2 cellular contexts compared by ENCODE assay signal in genomic region chr14:73311710-73312035, GRCh38.
TF ChIP-seq lines count a peak whose summit lies in the region.

No MANE protein-coding gene starts in this region.

TF ChIP-seq in endothelial cell of umbilical vein, 7 proteins besides CTCF, POLR2A, EP300 and RAD21 (continued from another document):
- TF ChIP-seq MYC (IDR thresholded peaks at IDR 0.05; ENCODE audit: low read depth, low read length) (no peak), FOS (IDR thresholded peaks at IDR 0.05; ENCODE audit: borderline replicate concordance, insufficient read depth, low read length) (no peak)

TF ChIP-seq in WTC11, 78 proteins besides CTCF, POLR2A, EP300 and RAD21 (continued from another document):
- no peak for TF ChIP-seq ZNF512 (CRISPR knock-in tag; IDR thresholded peaks at IDR 0.05; ENCODE audit: borderline replicate concordance)
- no peak for TF ChIP-seq SMAD4 (CRISPR knock-in tag; IDR thresholded peaks at IDR 0.05)
- no peak for TF ChIP-seq ZNF532 (CRISPR knock-in tag; IDR thresholded peaks at IDR 0.05; ENCODE audit: borderline replicate concordance)
- TF ChIP-seq ZNF396 (CRISPR knock-in tag; IDR thresholded peaks at IDR 0.05; ENCODE audit: borderline replicate concordance), result no peak
- no peak for TF ChIP-seq MAX (CRISPR knock-in tag; IDR thresholded peaks at IDR 0.05)
- TF ChIP-seq, protein P1, sequence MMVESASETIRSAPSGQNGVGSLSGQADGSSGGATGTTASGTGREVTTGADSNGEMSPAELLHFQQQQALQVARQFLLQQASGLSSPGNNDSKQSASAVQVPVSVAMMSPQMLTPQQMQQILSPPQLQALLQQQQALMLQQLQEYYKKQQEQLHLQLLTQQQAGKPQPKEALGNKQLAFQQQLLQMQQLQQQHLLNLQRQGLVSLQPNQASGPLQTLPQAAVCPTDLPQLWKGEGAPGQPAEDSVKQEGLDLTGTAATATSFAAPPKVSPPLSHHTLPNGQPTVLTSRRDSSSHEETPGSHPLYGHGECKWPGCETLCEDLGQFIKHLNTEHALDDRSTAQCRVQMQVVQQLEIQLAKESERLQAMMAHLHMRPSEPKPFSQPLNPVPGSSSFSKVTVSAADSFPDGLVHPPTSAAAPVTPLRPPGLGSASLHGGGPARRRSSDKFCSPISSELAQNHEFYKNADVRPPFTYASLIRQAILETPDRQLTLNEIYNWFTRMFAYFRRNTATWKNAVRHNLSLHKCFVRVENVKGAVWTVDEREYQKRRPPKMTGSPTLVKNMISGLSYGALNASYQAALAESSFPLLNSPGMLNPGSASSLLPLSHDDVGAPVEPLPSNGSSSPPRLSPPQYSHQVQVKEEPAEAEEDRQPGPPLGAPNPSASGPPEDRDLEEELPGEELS (CRISPR knock-in tag; IDR thresholded peaks at IDR 0.05), result no peak
- TF ChIP-seq PRDM15 (CRISPR knock-in tag; IDR thresholded peaks at IDR 0.05), result no peak
- no peak for TF ChIP-seq KAT7 (CRISPR knock-in tag; IDR thresholded peaks at IDR 0.05; ENCODE audit: borderline replicate concordance)
- no peak for TF ChIP-seq ZNF281 (CRISPR knock-in tag; IDR thresholded peaks at IDR 0.05)
- no peak for TF ChIP-seq ATF3 (CRISPR knock-in tag; conservative IDR thresholded peaks at IDR 0.05)
- no peak for TF ChIP-seq ZNF219 (CRISPR knock-in tag; IDR thresholded peaks at IDR 0.05; ENCODE audit: borderline replicate concordance)
- no peak for TF ChIP-seq TEAD4 (CRISPR knock-in tag; IDR thresholded peaks at IDR 0.05)
- TF ChIP-seq TCF7 (CRISPR knock-in tag; IDR thresholded peaks at IDR 0.05; ENCODE audit: low read depth), result no peak
- TF ChIP-seq IRF1 (CRISPR knock-in tag; IDR thresholded peaks at IDR 0.05), result no peak
- no peak for TF ChIP-seq RORB (CRISPR knock-in tag; IDR thresholded peaks at IDR 0.05)
- TF ChIP-seq, protein P2, sequence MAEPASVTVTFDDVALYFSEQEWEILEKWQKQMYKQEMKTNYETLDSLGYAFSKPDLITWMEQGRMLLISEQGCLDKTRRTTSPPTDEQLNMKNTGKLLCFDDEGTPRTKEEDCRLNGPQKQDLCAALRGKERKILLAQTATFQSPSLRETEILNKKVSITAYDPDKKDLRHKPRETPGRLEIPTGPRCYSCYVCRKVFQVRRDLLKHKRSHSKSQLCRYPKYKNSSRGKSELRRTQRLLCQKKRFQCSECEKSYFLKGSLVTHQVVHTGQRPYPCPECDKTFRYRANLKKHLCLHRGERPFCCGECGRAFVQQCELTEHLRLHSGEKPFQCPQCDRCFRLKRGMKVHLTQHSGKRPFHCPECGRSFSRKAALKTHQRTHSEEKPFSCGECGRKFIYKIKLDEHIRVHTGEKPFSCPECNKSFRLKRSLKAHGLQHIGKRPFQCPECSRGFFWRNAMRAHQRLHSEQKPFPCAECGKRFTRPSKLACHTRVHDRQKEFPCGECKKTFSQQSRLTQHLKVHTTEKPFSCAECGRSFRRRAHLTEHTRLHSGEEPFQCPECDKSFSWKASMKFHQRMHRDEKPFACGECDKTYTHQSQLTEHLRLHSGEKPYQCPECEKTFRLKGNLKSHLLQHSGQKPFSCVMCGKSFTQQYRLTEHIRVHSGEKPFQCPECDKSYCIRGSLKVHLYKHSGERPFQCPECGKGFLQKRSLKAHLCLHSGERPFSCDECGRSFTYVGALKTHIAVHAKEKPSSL (CRISPR knock-in tag; conservative IDR thresholded peaks at IDR 0.05), result no peak
- TF ChIP-seq, protein P3, sequence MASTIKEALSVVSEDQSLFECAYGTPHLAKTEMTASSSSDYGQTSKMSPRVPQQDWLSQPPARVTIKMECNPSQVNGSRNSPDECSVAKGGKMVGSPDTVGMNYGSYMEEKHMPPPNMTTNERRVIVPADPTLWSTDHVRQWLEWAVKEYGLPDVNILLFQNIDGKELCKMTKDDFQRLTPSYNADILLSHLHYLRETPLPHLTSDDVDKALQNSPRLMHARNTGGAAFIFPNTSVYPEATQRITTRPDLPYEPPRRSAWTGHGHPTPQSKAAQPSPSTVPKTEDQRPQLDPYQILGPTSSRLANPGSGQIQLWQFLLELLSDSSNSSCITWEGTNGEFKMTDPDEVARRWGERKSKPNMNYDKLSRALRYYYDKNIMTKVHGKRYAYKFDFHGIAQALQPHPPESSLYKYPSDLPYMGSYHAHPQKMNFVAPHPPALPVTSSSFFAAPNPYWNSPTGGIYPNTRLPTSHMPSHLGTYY (CRISPR knock-in tag; IDR thresholded peaks at IDR 0.05), result no peak
